10 cellular contexts compared by ENCODE assay signal in genomic region chr7:27128776-27129728, GRCh38. TPM values are rescaled to one million over a fixed set of nuclear protein-coding genes. Genes with fewer than 3 reads are reported as not detected.
A peak's percentile ranks its signal among the peaks of the same experiment; 100 is the strongest.
DNase-seq lines count a peak whose midpoint lies in the region; ATAC-seq, FAIRE-seq and TF ChIP-seq lines count a peak whose summit lies in the region.
"Had no signal": no experiment of that assay in that cellular context is flagged by ENCODE, and none has a peak within 500 bp of the region (broad histone marks: within the 10 kb centered on the region; RNA-seq: fewer than 3 reads in every experiment).

No MANE protein-coding gene starts in this region.

- H3K9ac ChIP-seq in mucosa of rectum (ENCODE audit: low read depth in 1 of 2, low read length in 2 of 2): no peak overlapping the region

- H3K27ac Mint-ChIP-seq in effector memory CD8-positive, alpha-beta T cell: no peak overlapping the region

- DNase-seq in activated effector memory CD4-positive, alpha-beta T cell treated with anti-CD3 and anti-CD28 coated beads, Interleukin-2, amount 50 U/mL, for 16 hours: peak; percentile 47
- DNase-seq in activated effector memory CD4-positive, alpha-beta T cell treated with Interleukin-2 at 50 U/mL for 16 hours: no peak
- DNase-seq in effector memory CD8-positive, alpha-beta T cell: no peak
- peak in 1 of 2 donors; percentile 82 for DNase-seq in upper lobe of left lung
- no peak for DNase-seq in pancreas
- DNase-seq in NCI-H345 (lab: John Stamatoyannopoulos, UW): no peak
- DNase-seq: activated CD4-positive, alpha-beta T cell treated with anti-CD3 and anti-CD28 coated beads for 4 hours; NCI-H1694 had no signal

- H3K9me3 ChIP-seq in mucosa of rectum (ENCODE audit: control insufficient read depth in 2 of 2, low read length in 2 of 2): no peaks in the 10 kb centered on the region
- H3K9me3 ChIP-seq in upper lobe of left lung: no peaks in the 10 kb centered on the region
- no peaks in the 10 kb centered on the region for H3K9me3 ChIP-seq in pancreas

- peaks cover 57% of the 10 kb centered on the region in 2 donors for H3K4me1 ChIP-seq in mucosa of rectum (ENCODE audit: control insufficient read depth in 2 of 2, insufficient read depth in 2 of 2, low read length in 2 of 2)
- H3K4me1 ChIP-seq in upper lobe of left lung: peaks cover 16 to 42% (median 27%) of the 10 kb centered on the region in 4 donors
- no peaks in the 10 kb centered on the region for H3K4me1 ChIP-seq in pancreas

- peak overlapping the region; percentile 61 to 65 for H3K4me3 Mint-ChIP-seq in effector memory CD8-positive, alpha-beta T cell

- no peaks in the 10 kb centered on the region for H3K27me3 ChIP-seq in mucosa of rectum (ENCODE audit: control insufficient read depth in 2 of 2, insufficient read depth in 2 of 2, low read length in 2 of 2)
- peaks cover 0 to 13% (median 0%) of the 10 kb centered on the region in 4 donors for H3K27me3 ChIP-seq in upper lobe of left lung
- peaks cover 0 to 75% (median 15%) of the 10 kb centered on the region in 4 donors for H3K27me3 ChIP-seq in pancreas

- no peaks in the 10 kb centered on the region for H3K4me1 Mint-ChIP-seq in effector memory CD8-positive, alpha-beta T cell (ENCODE audit: low read depth in 2 of 2)

- no peak for TF ChIP-seq EP300 in upper lobe of left lung (IDR thresholded peaks at IDR 0.05)

- peaks cover 65 to 69% of the 10 kb centered on the region in 2 donors for H3K27me3 Mint-ChIP-seq in effector memory CD8-positive, alpha-beta T cell

- H3K27ac ChIP-seq in mucosa of rectum (ENCODE audit: low read depth in 2 of 2, low read length in 2 of 2) (peak overlapping the region; percentile 75 to 94), upper lobe of left lung (peak overlapping the region; percentile 85 to 97 (median 90)), pancreas (no peak overlapping the region)

- TF ChIP-seq CTCF in upper lobe of left lung (IDR thresholded peaks at IDR 0.05) (no peak), pancreas (IDR thresholded peaks at IDR 0.05) (no peak)

- TF ChIP-seq POLR2A in upper lobe of left lung (IDR thresholded peaks at IDR 0.05): no peak

- H3K36me3 Mint-ChIP-seq in effector memory CD8-positive, alpha-beta T cell (ENCODE audit: insufficient read depth): peaks cover 6% of the 10 kb centered on the region

- WGBS in upper lobe of left lung, 2 donors: 37 to 60% methylated on average over 28 of the region's 28 CpGs
- 14 to 27% methylated on average over 28 of the region's 28 CpGs for WGBS in pancreas, 2 donors

- H3K4me3 ChIP-seq in mucosa of rectum (ENCODE audit: low read length in 2 of 2) (peak overlapping the region; percentile 66 to 77), upper lobe of left lung (peak overlapping the region in 3 of 4 donors; percentile 68 to 72 (median 71)), pancreas (peak overlapping the region in 1 of 4 donors; percentile 46)

- no peak for FAIRE-seq in pancreas (lab: Jason Lieb, UNC)

- H3K36me3 ChIP-seq in mucosa of rectum (ENCODE audit: control insufficient read depth in 2 of 2, insufficient read depth in 2 of 2, low read length in 2 of 2) (peaks cover 0 to 10% of the 10 kb centered on the region in 2 donors), upper lobe of left lung (no peaks in the 10 kb centered on the region), pancreas (no peaks in the 10 kb centered on the region)

- no peaks in the 10 kb centered on the region for H3K9me3 Mint-ChIP-seq in effector memory CD8-positive, alpha-beta T cell

- no peak for ATAC-seq in effector memory CD8-positive, alpha-beta T cell (replicated peaks)
- ATAC-seq in upper lobe of left lung (ENCODE audit: low FRiP score in 2 of 2) (no peak), pancreas (no peak), HG03196 (IDR thresholded peaks at IDR 0.05; ENCODE audit: unreplicated experiment) (no peak)

- intact Hi-C loops in pancreas (cut with DNase I): no loop called here

RNA-seq across cellular contexts. Expression of gene HOXA4, which starts 1.5 kb away (rescaled TPM):
- 10 to 100 TPM in 1 of 6 donors, 1 to 10 TPM in 5; 1.5 to 10.5 (median 6.2) TPM for total RNA-seq in upper lobe of left lung
- total RNA-seq in pancreas: under 1 TPM; 0.19 to 0.98 (median 0.25) TPM
- 1 to 10 TPM; 1.9 to 2.4 TPM for polyA plus RNA-seq in pancreas

RNA-seq across cellular contexts. Expression of gene HOXA5, which starts 14.4 kb away (rescaled TPM):
- total RNA-seq in upper lobe of left lung (10 to 100 TPM in 5 of 6 donors, 1 to 10 TPM in 1; 7.8 to 79.9 (median 16.9) TPM), pancreas (1 to 10 TPM in 1 of 6 donors, under 1 TPM in 4, not detected in 1; 0.24 to 1.4 (median 0.76) TPM)
- 1 to 10 TPM in 1 of 2 donors, under 1 TPM in 1; 0.95 to 1.2 TPM for polyA plus RNA-seq in pancreas

RNA-seq across cellular contexts. Expression of gene HOXA6, which starts 18.5 kb away (rescaled TPM):
- total RNA-seq in upper lobe of left lung (1 to 10 TPM in 4 of 6 donors, under 1 TPM in 1, not detected in 1; 0.61 to 8.4 (median 4.0) TPM), pancreas (under 1 TPM in 1 of 6 donors, not detected in 5; 0.34 TPM)
- polyA plus RNA-seq in pancreas: under 1 TPM in 1 of 2 donors, not detected in 1; 0.12 TPM

RNA-seq across cellular contexts. Expression of gene HOXA3, which starts 23.3 kb away (rescaled TPM):
- total RNA-seq in upper lobe of left lung: 10 to 100 TPM in 1 of 6 donors, 1 to 10 TPM in 3, under 1 TPM in 2; 0.20 to 11.4 (median 3.5) TPM
- total RNA-seq in pancreas: 1 to 10 TPM in 1 of 6 donors, under 1 TPM in 4, not detected in 1; 0.13 to 1.9 (median 0.43) TPM
- under 1 TPM; 0.38 to 0.56 TPM for polyA plus RNA-seq in pancreas

RNA-seq across cellular contexts. Expression of gene HOXA2, which starts 26.6 kb away (rescaled TPM):
- total RNA-seq in upper lobe of left lung (1 to 10 TPM in 2 of 6 donors, under 1 TPM in 3, not detected in 1; 0.30 to 3.0 (median 0.86) TPM), pancreas (under 1 TPM in 5 of 6 donors, not detected in 1; 0.09 to 0.53 (median 0.12) TPM)
- polyA plus RNA-seq in pancreas: under 1 TPM; 0.27 to 0.28 TPM

Comparison
In these comparisons a context has a peak if more than half of its experiments do, and no peak if none do; other contexts are left out.
1. H3K27ac ChIP-seq: peak in mucosa of rectum (2 of 2) and upper lobe of left lung (4 of 4); none in pancreas (0 of 4).